Comparison of ENCODE assay signal across 19 cellular contexts in genomic region chr16:85970712-85971220, GRCh38.
DNase-seq lines count a peak whose midpoint lies in the region; ATAC-seq and TF ChIP-seq lines count a peak whose summit lies in the region.
"Had no signal": no experiment of that assay in that cellular context is flagged by ENCODE, and none has a peak within 500 bp of the region (broad histone marks: within the 10 kb centered on the region; RNA-seq: fewer than 3 reads in every experiment).

No MANE protein-coding gene starts in this region.

- DNase-seq in Caco-2 (peak; percentile 63 to 77), PC-3 (peak; percentile 25), fibroblast of villous mesenchyme (ENCODE audit: low read depth) (peak; percentile 9), posterior vena cava (ENCODE audit: low spot score) (no peak), NCI-H446 treated with DMSO at 0.1 percent for 48 hours (lab: John Stamatoyannopoulos, UW) (no peak), NCI-H1048 (lab: John Stamatoyannopoulos, UW) (no peak)
- DNase-seq: AML-193; CD4-positive, CD25-positive, alpha-beta regulatory T cell; DND-41; GOT3; KG1; MG63; NCI-H1930; NCI-H2171 treated with DMSO at 0.1 percent for 48 hours; NCI-H510A; NCI-H82; SHP77 had no signal

- TF ChIP-seq CTCF in Caco-2 (IDR thresholded peaks at IDR 0.05; ENCODE audit: insufficient read depth in 1 of 2, low read depth in 1 of 2, low read length in 1 of 2, severe bottlenecking in 1 of 2, unreplicated experiment in 1 of 2) (no peak), PC-3 (conservative IDR thresholded peaks at IDR 0.05; ENCODE audit: low read depth, low read length) (no peak), fibroblast of villous mesenchyme (IDR thresholded peaks at IDR 0.05; ENCODE audit: insufficient read depth, low read depth, low read length) (no peak), nephron (IDR thresholded peaks at IDR 0.05; ENCODE audit: unreplicated experiment in 3 of 3) (no peak)

- H3K27ac ChIP-seq in PC-3 (ENCODE audit: low read length): no peak overlapping the region

- H3K79me2 ChIP-seq in PC-3 (ENCODE audit: low read length): no peaks in the 10 kb centered on the region

- peaks cover 21% of the 10 kb centered on the region for H3K36me3 Mint-ChIP-seq in Caco-2 (ENCODE audit: insufficient read depth, unreplicated experiment)
- H3K36me3 Mint-ChIP-seq in nephron (ENCODE audit: low read depth): peaks cover 4% of the 10 kb centered on the region
- H3K36me3 Mint-ChIP-seq: CD4-positive, CD25-positive, alpha-beta regulatory T cell had no signal

- H3K4me3 Mint-ChIP-seq in Caco-2 (ENCODE audit: unreplicated experiment) (no peak overlapping the region), nephron (no peak overlapping the region)
- H3K4me3 Mint-ChIP-seq: CD4-positive, CD25-positive, alpha-beta regulatory T cell had no signal

- H3K27me3 Mint-ChIP-seq in Caco-2 (ENCODE audit: insufficient read depth, unreplicated experiment) (no peaks in the 10 kb centered on the region), nephron (ENCODE audit: low read depth) (peaks cover 51% of the 10 kb centered on the region)
- H3K27me3 Mint-ChIP-seq: CD4-positive, CD25-positive, alpha-beta regulatory T cell had no signal

- H3K4me2 ChIP-seq in PC-3 (ENCODE audit: low read length): no peak overlapping the region

- H3F3A ChIP-seq in PC-3 (ENCODE audit: low read length, unreplicated experiment): no peaks in the 10 kb centered on the region

- H3K27me3 ChIP-seq in Caco-2 (replicated peaks; ENCODE audit: control insufficient read depth, insufficient read depth, low read length) (no peaks in the 10 kb centered on the region), PC-3 (ENCODE audit: low read length) (peaks cover 24% of the 10 kb centered on the region)

- H3K4me3 ChIP-seq in Caco-2 (ENCODE audit: low read depth, low read length) (no peak overlapping the region), PC-3 (ENCODE audit: low read length) (no peak overlapping the region), fibroblast of villous mesenchyme (ENCODE audit: low read depth, low read length) (no peak overlapping the region)
- H3K4me3 ChIP-seq: MG63 had no signal

- H3K9me3 Mint-ChIP-seq in Caco-2 (ENCODE audit: unreplicated experiment) (peaks cover 10% of the 10 kb centered on the region), nephron (peaks cover 6% of the 10 kb centered on the region)

- H3K4me1 ChIP-seq in Caco-2 (peaks cover 54% of the 10 kb centered on the region), PC-3 (ENCODE audit: insufficient read depth, low read length) (no peaks in the 10 kb centered on the region)

- H4K20me1 ChIP-seq in PC-3 (ENCODE audit: low read length): no peaks in the 10 kb centered on the region

- POLR2A ChIA-PET in Caco-2 (lab: Charles Lee): no interaction called here
- POLR2A ChIA-PET in PC-3 (lab: Charles Lee; ENCODE audit: unreplicated experiment): no interaction called here

- intact Hi-C loops in Caco-2 (cut with micrococcal nuclease; ENCODE audit: unreplicated experiment): no loop called here
- intact Hi-C loops in PC-3 (cut with micrococcal nuclease): no loop called here
- intact Hi-C loops in posterior vena cava (cut with DNase I): no loop called here

- no peaks in the 10 kb centered on the region for H3K9me2 ChIP-seq in PC-3 (replicated peaks; ENCODE audit: low read length)

- CTCF ChIA-PET in Caco-2 (lab: Charles Lee) (interaction anchor here (0.7 to 1.6 kb wide), 3 partner anchors 11 to 152 kb away, joined by 3 to 4 read pairs (median 3); no protein-coding TSS in a partner anchor), PC-3 (lab: Charles Lee) (no interaction called here)

- H3K9me3 ChIP-seq in Caco-2: peaks cover 3% of the 10 kb centered on the region; the same call in 1 of the 2 replicates
- H3K9me3 ChIP-seq in PC-3 (ENCODE audit: low read length): no peaks in the 10 kb centered on the region
- H3K9me3 ChIP-seq: MG63 had no signal

- BruUV-seq in Caco-2 (replicated peaks; lab: Mats Ljungman, UMichigan): no TSS peak
- no TSS peak for BruUV-seq in PC-3 (replicated peaks; lab: Mats Ljungman, UMichigan)

- H3K4me1 Mint-ChIP-seq in Caco-2 (ENCODE audit: low read depth, unreplicated experiment) (peaks cover 55% of the 10 kb centered on the region), nephron (peaks cover 52% of the 10 kb centered on the region)

- H3K27ac Mint-ChIP-seq in Caco-2 (ENCODE audit: unreplicated experiment) (peak overlapping the region; percentile 47), nephron (peak overlapping the region in 2 of 3 experiments; percentile 62 to 88)
- H3K27ac Mint-ChIP-seq: CD4-positive, CD25-positive, alpha-beta regulatory T cell had no signal

- H3K9ac ChIP-seq in PC-3 (ENCODE audit: low read length): no peak overlapping the region

- no peak for ATAC-seq in PC-3
- ATAC-seq in HG03196 (IDR thresholded peaks at IDR 0.05; ENCODE audit: unreplicated experiment): no peak

- no peaks in the 10 kb centered on the region for H3K36me3 ChIP-seq in Caco-2 (ENCODE audit: control insufficient read depth, insufficient read depth, low read length)
- H3K36me3 ChIP-seq in PC-3 (ENCODE audit: low read depth, low read length): no peaks in the 10 kb centered on the region
- H3K36me3 ChIP-seq: MG63 had no signal

- H2AFZ ChIP-seq in PC-3 (ENCODE audit: low read length): no peak overlapping the region

Comparison
In these comparisons a context has a peak if more than half of its experiments do, and no peak if none do; other contexts are left out.
1. DNase-seq: peak in Caco-2 (2 of 2), PC-3 (single experiment) and fibroblast of villous mesenchyme (single experiment); none in posterior vena cava (single experiment), NCI-H446 treated with DMSO at 0.1 percent for 48 hours (single experiment) and NCI-H1048 (single experiment).